In the genomic region with DNA sequence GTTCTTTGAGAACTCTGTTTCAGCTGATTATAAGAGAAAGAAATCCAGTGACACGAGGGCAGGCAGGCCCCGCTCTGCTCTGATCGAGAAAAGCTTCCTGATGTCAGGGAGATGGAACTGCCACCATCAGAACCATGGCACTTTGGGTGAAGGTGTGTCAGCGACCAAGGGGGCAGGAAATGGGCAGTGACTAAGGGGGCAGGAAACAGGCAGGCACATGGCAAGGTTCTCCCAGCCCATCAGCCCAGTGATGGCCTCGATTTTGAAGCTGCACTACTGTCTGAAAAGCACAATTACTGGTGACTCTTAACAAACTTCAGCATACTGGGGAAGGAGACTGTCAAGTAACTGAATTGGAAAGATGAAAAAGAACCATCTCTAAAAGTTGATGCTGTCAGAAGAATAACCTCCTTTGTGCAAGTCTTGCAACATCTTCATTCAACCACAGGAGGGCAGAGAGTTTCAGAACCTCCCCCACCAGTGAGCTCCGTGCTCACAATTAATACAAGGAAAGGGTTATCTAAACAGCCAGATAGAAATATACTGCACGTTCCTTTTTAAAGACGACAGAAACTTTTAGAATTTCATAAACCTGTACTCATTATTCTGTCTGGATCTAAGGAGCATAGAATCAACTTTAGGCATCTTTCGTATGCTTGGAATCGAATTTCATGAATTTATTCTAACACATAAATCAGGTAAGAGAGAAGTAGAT, we compare ENCODE assay signal across 8 cellular contexts. TPM values are rescaled to one million over a fixed set of nuclear protein-coding genes. Genes with fewer than 3 reads are reported as not detected.
A peak's percentile ranks its signal among the peaks of the same experiment; 100 is the strongest.
DNase-seq lines count a peak whose midpoint lies in the region; ATAC-seq lines count a peak whose summit lies in the region.

No MANE protein-coding gene starts in this region.

- H3K4me1 Mint-ChIP-seq in natural killer cell treated with Interleukin-12 subunit alpha and Interleukin-12 subunit beta and Interleukin-15 and Interleukin-18, amount 100 ng/mL, for 72 hours (ENCODE audit: low read depth in 2 of 2), result peaks cover 14 to 16% of the 10 kb centered on the region in 2 donors

- DNase-seq in CMK (ENCODE audit: low read depth), result peak; percentile 30
- peak; percentile 23 for DNase-seq in RKO (ENCODE audit: low spot score)
- peak; percentile 64 for DNase-seq in epidermal melanocyte (ENCODE audit: insufficient read length, low spot score)
- no peak for DNase-seq in natural killer cell treated with Interleukin-12 subunit alpha and Interleukin-12 subunit beta and Interleukin-15 and Interleukin-18, amount 100 ng/mL, for 72 hours (ENCODE audit: low spot score)
- no peak for DNase-seq in SKM-1 (lab: John Stamatoyannopoulos, UW; ENCODE audit: unreplicated experiment)

- H3K4me3 Mint-ChIP-seq in natural killer cell treated with Interleukin-12 subunit alpha and Interleukin-12 subunit beta and Interleukin-15 and Interleukin-18, amount 100 ng/mL, for 72 hours, result peak overlapping the region; percentile 15

- H3K27me3 Mint-ChIP-seq in natural killer cell treated with Interleukin-12 subunit alpha and Interleukin-12 subunit beta and Interleukin-15 and Interleukin-18, amount 100 ng/mL, for 72 hours, result no peaks in the 10 kb centered on the region

- ATAC-seq in GM18861 (IDR thresholded peaks at IDR 0.05; ENCODE audit: unreplicated experiment) (peak; percentile 58), HG03159 (IDR thresholded peaks at IDR 0.05; ENCODE audit: unreplicated experiment) (peak; percentile 69), HG03045 (IDR thresholded peaks at IDR 0.05; ENCODE audit: unreplicated experiment) (no peak)
- ATAC-seq in natural killer cell treated with Interleukin-12 subunit alpha and Interleukin-12 subunit beta and Interleukin-15 and Interleukin-18, amount 100 ng/mL, for 72 hours, result peak; percentile 66 to 73

- peaks cover 8% of the 10 kb centered on the region for H3K36me3 Mint-ChIP-seq in natural killer cell treated with Interleukin-12 subunit alpha and Interleukin-12 subunit beta and Interleukin-15 and Interleukin-18, amount 100 ng/mL, for 72 hours

- peak overlapping the region; percentile 63 to 77 for H3K27ac Mint-ChIP-seq in natural killer cell treated with Interleukin-12 subunit alpha and Interleukin-12 subunit beta and Interleukin-15 and Interleukin-18, amount 100 ng/mL, for 72 hours

- no peaks in the 10 kb centered on the region for H3K9me3 Mint-ChIP-seq in natural killer cell treated with Interleukin-12 subunit alpha and Interleukin-12 subunit beta and Interleukin-15 and Interleukin-18, amount 100 ng/mL, for 72 hours

RNA-seq across cellular contexts. Expression of gene TMX4, which starts 39.1 kb away (rescaled TPM):
- total RNA-seq in natural killer cell treated with Interleukin-12 subunit alpha and Interleukin-12 subunit beta and Interleukin-15 and Interleukin-18, amount 100 ng/mL, for 72 hours, result 10 to 100 TPM; 41.5 to 44.4 TPM

RNA-seq across cellular contexts. Expression of gene HAO1, which starts 40.2 kb away (rescaled TPM):
- not detected for total RNA-seq in natural killer cell treated with Interleukin-12 subunit alpha and Interleukin-12 subunit beta and Interleukin-15 and Interleukin-18, amount 100 ng/mL, for 72 hours

Comparison
In these comparisons a context has a peak if more than half of its experiments do, and no peak if none do; other contexts are left out.
1. DNase-seq: peak in CMK (single experiment), RKO (single experiment) and epidermal melanocyte (single experiment); none in natural killer cell treated with Interleukin-12 subunit alpha and Interleukin-12 subunit beta and Interleukin-15 and Interleukin-18, amount 100 ng/mL, for 72 hours (single experiment) and SKM-1 (single experiment).